ENCODE assay signal across 16 cellular contexts in genomic region chr5:41335596-41335995, GRCh38.
DNase-seq lines count a peak whose midpoint lies in the region; TF ChIP-seq lines count a peak whose summit lies in the region.
"Had no signal": no experiment of that assay in that cellular context is flagged by ENCODE, and none has a peak within 500 bp of the region (broad histone marks: within the 10 kb centered on the region; RNA-seq: fewer than 3 reads in every experiment).

No MANE protein-coding gene starts in this region.

- H3K4me2 ChIP-seq in hepatocyte = peak overlapping the region; percentile 41
- H3K4me2 ChIP-seq in osteoblast (ENCODE audit: insufficient read depth, low read length) = no peak overlapping the region

- H3K27me3 ChIP-seq in ACC112 (ENCODE audit: insufficient read depth, low read length) = no peaks in the 10 kb centered on the region
- H3K27me3 ChIP-seq in HUES48 (ENCODE audit: control insufficient read depth, insufficient read depth, low read length) = no peaks in the 10 kb centered on the region
- no peaks in the 10 kb centered on the region for H3K27me3 ChIP-seq in adipocyte (replicated peaks; ENCODE audit: control insufficient read depth, insufficient read depth, low read length)
- H3K27me3 ChIP-seq in hepatocyte = no peaks in the 10 kb centered on the region
- no peaks in the 10 kb centered on the region for H3K27me3 ChIP-seq in osteoblast (ENCODE audit: insufficient read depth, low read length)

- H3K79me2 ChIP-seq in ACC112 (ENCODE audit: control insufficient read depth, insufficient read depth, low read length, unreplicated experiment) (no peaks in the 10 kb centered on the region), hepatocyte (no peaks in the 10 kb centered on the region), osteoblast (ENCODE audit: insufficient read depth, low read length) (no peaks in the 10 kb centered on the region)

- no peak overlapping the region for H3K9ac ChIP-seq in HUES48 (ENCODE audit: low read depth, low read length)
- peak overlapping the region; percentile 17 for H3K9ac ChIP-seq in adipocyte (ENCODE audit: low read length)

- H3K9me2 ChIP-seq in hepatocyte (replicated peaks; ENCODE audit: insufficient read depth) = no peaks in the 10 kb centered on the region

- peaks cover 22% of the 10 kb centered on the region for H3K4me1 ChIP-seq in ACC112 (ENCODE audit: control insufficient read depth, insufficient read depth, low read length, unreplicated experiment)
- peaks cover 17% of the 10 kb centered on the region; the same call in 1 of the 2 replicates for H3K4me1 ChIP-seq in HUES48 (ENCODE audit: control insufficient read depth, insufficient read depth, low read length)
- H3K4me1 ChIP-seq in adipocyte (ENCODE audit: control insufficient read depth, insufficient read depth, low read length) = peaks cover 40% of the 10 kb centered on the region
- no peaks in the 10 kb centered on the region for H3K4me1 ChIP-seq in hepatocyte (ENCODE audit: insufficient read depth)
- H3K4me1 ChIP-seq in osteoblast (ENCODE audit: insufficient read depth, low read length) = no peaks in the 10 kb centered on the region

- H3K27ac ChIP-seq in ACC112 (ENCODE audit: low read depth, low read length) (no peak overlapping the region), HUES48 (ENCODE audit: low read depth, low read length) (peak overlapping the region; percentile 75), hepatocyte (peak overlapping the region; percentile 70), osteoblast (ENCODE audit: low read depth, low read length) (no peak overlapping the region)
- H3K27ac ChIP-seq: A549, HL-60 had no signal

- H3K4me3 ChIP-seq in ACC112 (ENCODE audit: low read depth, low read length) = no peak overlapping the region
- H3K4me3 ChIP-seq in HUES48 (ENCODE audit: low read depth, low read length) = no peak overlapping the region
- peak overlapping the region; percentile 40 for H3K4me3 ChIP-seq in adipocyte (ENCODE audit: low read length)
- no peak overlapping the region for H3K4me3 ChIP-seq in hepatocyte
- H3K4me3 ChIP-seq in osteoblast (ENCODE audit: insufficient read depth, low read length) = no peak overlapping the region
- H3K4me3 ChIP-seq: A549 had no signal

- H3K9me3 ChIP-seq in HUES48 (ENCODE audit: control insufficient read depth, insufficient read depth, low read length) (no peaks in the 10 kb centered on the region), adipocyte (ENCODE audit: control insufficient read depth, low read length) (no peaks in the 10 kb centered on the region), hepatocyte (ENCODE audit: low read depth) (no peaks in the 10 kb centered on the region), osteoblast (ENCODE audit: low read depth, low read length) (no peaks in the 10 kb centered on the region)
- H3K9me3 ChIP-seq: A549 had no signal

- WGBS in hepatocyte (ENCODE audit: low lambda C conversion rate, missing lambda C conversion rate) = 62% methylated on average over 1 of the region's 1 CpG

- H4K20me1 ChIP-seq in hepatocyte (ENCODE audit: insufficient read depth, poor library complexity, severe bottlenecking) = no peaks in the 10 kb centered on the region
- no peaks in the 10 kb centered on the region for H4K20me1 ChIP-seq in osteoblast (ENCODE audit: insufficient read depth, low read length)

- H3K36me3 ChIP-seq in ACC112 (ENCODE audit: insufficient read depth, low read length) (no peaks in the 10 kb centered on the region), HUES48 (ENCODE audit: control insufficient read depth, insufficient read depth, low read length) (no peaks in the 10 kb centered on the region), adipocyte (ENCODE audit: control insufficient read depth, insufficient read depth, low read length, severe bottlenecking) (no peaks in the 10 kb centered on the region), hepatocyte (replicated peaks; ENCODE audit: insufficient read depth, low read depth) (no peaks in the 10 kb centered on the region), osteoblast (ENCODE audit: insufficient read depth, low read length) (no peaks in the 10 kb centered on the region)

- DNase-seq in adipocyte (ENCODE audit: low read depth) (no peak), hepatocyte (ENCODE audit: low spot score) (no peak), NCI-H187 treated with DMSO at 0.1 percent for 48 hours (lab: John Stamatoyannopoulos, UW) (no peak), osteoblast (ENCODE audit: insufficient read length, low spot score, missing footprints) (no peak), GOT3 (lab: John Stamatoyannopoulos, UW) (no peak)
- no peak for DNase-seq in stimulated activated CD4-positive, alpha-beta T cell treated with anti-CD3 and anti-CD28 coated beads, Interleukin-4, amount 100 ng/mL, for 1 hour
- DNase-seq: CD8-positive, alpha-beta T cell; COR-L47; DMS53; GF-D8; HCEC 1CT; HFFc6 had no signal

- TF ChIP-seq CTCF in hepatocyte (IDR thresholded peaks at IDR 0.05; ENCODE audit: poor library complexity) (no peak), osteoblast (IDR thresholded peaks at IDR 0.05; ENCODE audit: extremely low read depth, low read depth, low read length) (no peak)

- peak overlapping the region; percentile 59 for H2AFZ ChIP-seq in ACC112 (ENCODE audit: low read length, unreplicated experiment)
- no peak overlapping the region for H2AFZ ChIP-seq in hepatocyte
- no peak overlapping the region for H2AFZ ChIP-seq in osteoblast (ENCODE audit: low read length)

Comparison
In these comparisons a context has a peak if more than half of its experiments do, and no peak if none do; other contexts are left out.
1. H3K27ac ChIP-seq: peak in HUES48 (single experiment) and hepatocyte (single experiment); none in ACC112 (single experiment) and osteoblast (single experiment).